Comparison of ENCODE assay signal across 15 cellular contexts in the genomic region with DNA sequence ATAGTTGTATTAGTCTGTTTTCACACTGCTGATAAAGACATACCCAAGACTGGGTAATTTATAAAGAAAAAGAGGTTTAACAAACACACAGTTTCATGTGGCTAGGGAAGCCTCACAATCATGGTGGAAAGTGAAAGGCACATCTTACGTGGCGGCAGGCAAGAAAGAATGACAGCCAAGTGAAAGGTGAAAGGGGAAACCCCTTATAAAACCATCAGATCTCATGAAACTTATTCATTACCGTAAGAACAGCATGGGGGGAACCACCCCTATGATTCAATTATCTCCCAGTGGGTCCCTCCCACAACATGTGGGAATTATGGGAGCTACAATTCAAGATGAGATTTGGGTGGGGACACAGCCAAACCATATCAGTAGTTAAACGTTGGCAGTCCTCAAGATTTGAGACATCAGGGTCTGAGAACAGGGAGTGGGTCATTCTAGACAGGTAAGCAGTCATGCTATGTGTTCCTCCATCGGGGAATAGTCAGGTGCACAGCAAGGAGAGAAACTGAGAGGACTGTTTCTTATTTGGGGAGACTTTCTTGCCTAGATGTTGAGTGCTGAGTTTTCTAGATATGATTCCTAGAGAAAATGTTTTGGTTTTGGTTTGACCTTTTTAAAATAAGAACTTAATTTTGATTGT. TPM values are rescaled to one million over a fixed set of nuclear protein-coding genes. Genes with fewer than 3 reads are reported as not detected.
A peak's percentile ranks its signal among the peaks of the same experiment; 100 is the strongest.
DNase-seq lines count a peak whose midpoint lies in the region; ATAC-seq and FAIRE-seq lines count a peak whose summit lies in the region.
"Had no signal": no experiment of that assay in that cellular context is flagged by ENCODE, and none has a peak within 500 bp of the region (broad histone marks: within the 10 kb centered on the region; RNA-seq: fewer than 3 reads in every experiment).

No MANE protein-coding gene starts in this region.

- peak; percentile 64 for FAIRE-seq in GM18507 (lab: Jason Lieb, UNC)

- no peaks in the 10 kb centered on the region for H3K4me1 Mint-ChIP-seq in activated T-helper 17 cell treated with anti-CD3 and anti-CD28 coated beads, Interleukin-2, amount 50 U/mL, for 72 hours
- H3K4me1 Mint-ChIP-seq: CD14-positive monocyte had no signal

- H3K27ac ChIP-seq in SJCRH30: no peak overlapping the region
- H3K27ac ChIP-seq: left lung had no signal

- H3K27me3 Mint-ChIP-seq in activated T-helper 17 cell treated with anti-CD3 and anti-CD28 coated beads, Interleukin-2, amount 50 U/mL, for 72 hours: peaks cover 31% of the 10 kb centered on the region

- no peaks in the 10 kb centered on the region for H3K27me3 ChIP-seq in SJCRH30
- H3K27me3 ChIP-seq: left lung had no signal

- H3K36me3 Mint-ChIP-seq in activated T-helper 17 cell treated with anti-CD3 and anti-CD28 coated beads, Interleukin-2, amount 50 U/mL, for 72 hours (ENCODE audit: low read depth): no peaks in the 10 kb centered on the region
- H3K36me3 Mint-ChIP-seq: CD14-positive monocyte; natural killer cell treated with Interleukin-12 subunit alpha and Interleukin-12 subunit beta and Interleukin-15 and Interleukin-18, amount 100 ng/mL, for 72 hours had no signal

- H3K4me1 ChIP-seq in SJCRH30: no peaks in the 10 kb centered on the region
- H3K4me1 ChIP-seq: left lung had no signal

- ATAC-seq in GM19351 (IDR thresholded peaks at IDR 0.05; ENCODE audit: unreplicated experiment): peak; percentile 90
- peak; percentile 93 for ATAC-seq in HG02852 (IDR thresholded peaks at IDR 0.05; ENCODE audit: unreplicated experiment)
- peak; percentile 92 for ATAC-seq in activated T-helper 17 cell treated with anti-CD3 and anti-CD28 coated beads, Interleukin-2, amount 50 U/mL, for 72 hours (replicated peaks)
- ATAC-seq: HCT116, left lung, PC-3 had no signal

- peaks cover 21% of the 10 kb centered on the region for H3K9me3 Mint-ChIP-seq in activated T-helper 17 cell treated with anti-CD3 and anti-CD28 coated beads, Interleukin-2, amount 50 U/mL, for 72 hours

- no peak for DNase-seq in GM18507 (ENCODE audit: extremely low spot score, insufficient read length, low read depth)
- DNase-seq in SJCRH30: no peak
- DNase-seq in NCI-H774 (lab: John Stamatoyannopoulos, UW): no peak
- no peak for DNase-seq in activated gamma-delta T cell treated with Interleukin-2 at 50 U/mL for 16 hours
- DNase-seq: activated CD4-positive, CD25-positive, alpha-beta regulatory T cell treated with anti-CD3 and anti-CD28 coated beads, Interleukin-2, amount 50 U/mL, for 72 hours; erythroblast; left lung; PC-3; trophoblast cell had no signal

- H3K27ac Mint-ChIP-seq in activated T-helper 17 cell treated with anti-CD3 and anti-CD28 coated beads, Interleukin-2, amount 50 U/mL, for 72 hours: peak overlapping the region; percentile 9
- H3K27ac Mint-ChIP-seq: CD14-positive monocyte; natural killer cell treated with Interleukin-12 subunit alpha and Interleukin-12 subunit beta and Interleukin-15 and Interleukin-18, amount 100 ng/mL, for 72 hours had no signal

- H3K36me3 ChIP-seq in SJCRH30: no peaks in the 10 kb centered on the region
- H3K36me3 ChIP-seq: left lung had no signal

- no peak overlapping the region for H3K4me3 Mint-ChIP-seq in activated T-helper 17 cell treated with anti-CD3 and anti-CD28 coated beads, Interleukin-2, amount 50 U/mL, for 72 hours
- H3K4me3 Mint-ChIP-seq: CD14-positive monocyte; natural killer cell treated with Interleukin-12 subunit alpha and Interleukin-12 subunit beta and Interleukin-15 and Interleukin-18, amount 100 ng/mL, for 72 hours had no signal

- no peak overlapping the region for H3K4me3 ChIP-seq in SJCRH30
- H3K4me3 ChIP-seq: left lung had no signal

- H3K9me3 ChIP-seq in SJCRH30 (replicated peaks): no peaks in the 10 kb centered on the region; the same call in 1 of the 2 replicates
- H3K9me3 ChIP-seq: left lung had no signal

RNA-seq across cellular contexts. Expression of a gene that starts 45.8 kb away (rescaled TPM):
- total RNA-seq in activated T-helper 17 cell treated with anti-CD3 and anti-CD28 coated beads, Interleukin-2, amount 50 U/mL, for 72 hours: not detected
- 0.08 and 0.10 TPM in 2 replicates for total RNA-seq in SJCRH30 (2014; rRNA removed; shearing (Covaris generic))
- total RNA-seq: natural killer cell treated with Interleukin-12 subunit alpha and Interleukin-12 subunit beta and Interleukin-15 and Interleukin-18, amount 100 ng/mL, for 72 hours had no signal
